8 cellular contexts compared by ENCODE assay signal in genomic region chr20:40251284-40251932, GRCh38.
DNase-seq lines count a peak whose midpoint lies in the region; ATAC-seq and TF ChIP-seq lines count a peak whose summit lies in the region.

No MANE protein-coding gene starts in this region.

- H3K4me3 ChIP-seq in OCI-LY3 (ENCODE audit: low read length) (no peak overlapping the region), fibroblast of pulmonary artery (replicated peaks; ENCODE audit: low read depth, low read length) (no peak overlapping the region), gastroesophageal sphincter (no peak overlapping the region)

- H3K9ac ChIP-seq in OCI-LY3 (ENCODE audit: low read length): no peak overlapping the region

- H3K9me3 ChIP-seq in OCI-LY3 (ENCODE audit: insufficient read depth, low read length) (no peaks in the 10 kb centered on the region), gastroesophageal sphincter (peaks cover 0 to 9% (median 0%) of the 10 kb centered on the region in 3 donors)

- 80 to 90% methylated on average over 1 to 2 of the region's 9 CpGs for WGBS in gastroesophageal sphincter (ENCODE audit: low coverage in 1 of 2), 2 donors

- TF ChIP-seq EP300 in gastroesophageal sphincter (IDR thresholded peaks at IDR 0.05): no peak

- peaks cover 11% of the 10 kb centered on the region; the same call in 1 of the 2 replicates for H3K27me3 ChIP-seq in OCI-LY3 (ENCODE audit: low read depth, low read length)
- H3K27me3 ChIP-seq in gastroesophageal sphincter: no peaks in the 10 kb centered on the region

- DNase-seq in A172 (ENCODE audit: low spot score) (peak; percentile 17), fibroblast of pulmonary artery (ENCODE audit: low read depth) (peak; percentile 16), 8988T (no peak)

- no peak overlapping the region for H3K27ac ChIP-seq in OCI-LY3 (ENCODE audit: low read length)
- H3K27ac ChIP-seq in gastroesophageal sphincter: no peak overlapping the region

- no peak for TF ChIP-seq POLR2A in gastroesophageal sphincter (IDR thresholded peaks at IDR 0.05)

- no peaks in the 10 kb centered on the region for H3K4me1 ChIP-seq in OCI-LY3 (ENCODE audit: low read length)
- H3K4me1 ChIP-seq in gastroesophageal sphincter: no peaks in the 10 kb centered on the region

- H2AFZ ChIP-seq in OCI-LY3 (ENCODE audit: low read depth, low read length): no peak overlapping the region

- ATAC-seq in HG03432 (IDR thresholded peaks at IDR 0.05; ENCODE audit: unreplicated experiment) (no peak), GM18520 (IDR thresholded peaks at IDR 0.05; ENCODE audit: unreplicated experiment) (no peak), gastroesophageal sphincter (no peak)

- no peak overlapping the region for H3K4me2 ChIP-seq in OCI-LY3 (ENCODE audit: low read length)

- no peaks in the 10 kb centered on the region for H3K79me2 ChIP-seq in OCI-LY3 (ENCODE audit: low read length)

- no peaks in the 10 kb centered on the region for H4K20me1 ChIP-seq in OCI-LY3 (ENCODE audit: insufficient read depth, low read length)

- H3K36me3 ChIP-seq in OCI-LY3 (replicated peaks; ENCODE audit: low read depth, low read length) (no peaks in the 10 kb centered on the region), gastroesophageal sphincter (no peaks in the 10 kb centered on the region)

- TF ChIP-seq CTCF in GM12872 (IDR thresholded peaks at IDR 0.05; ENCODE audit: insufficient read depth, low read depth, low read length) (peak; percentile 70), OCI-LY3 (IDR thresholded peaks at IDR 0.05; ENCODE audit: low read depth, low read length) (peak; percentile 72), fibroblast of pulmonary artery (IDR thresholded peaks at IDR 0.05; ENCODE audit: low read length, missing control alignments) (peak; percentile 44), gastroesophageal sphincter (IDR thresholded peaks at IDR 0.05) (peak in 1 of 4 experiments; percentile 45)
